In genomic region chr6:26743157-26743821, GRCh38 we compare ENCODE assay signal across 13 cellular contexts.
DNase-seq lines count a peak whose midpoint lies in the region; ATAC-seq and TF ChIP-seq lines count a peak whose summit lies in the region.
"Had no signal": no experiment of that assay in that cellular context is flagged by ENCODE, and none has a peak within 500 bp of the region (broad histone marks: within the 10 kb centered on the region; RNA-seq: fewer than 3 reads in every experiment).

No MANE protein-coding gene starts in this region.

- H3K4me3 ChIP-seq in iPS-18c (ENCODE audit: insufficient read depth, low read depth, low read length): peak overlapping the region; percentile 73
- H3K4me3 ChIP-seq in left lung: no peak overlapping the region

- no peaks in the 10 kb centered on the region for H3K36me3 ChIP-seq in left lung

- no peak overlapping the region for H3K27ac ChIP-seq in left lung
- H3K27ac ChIP-seq: C4-2B had no signal

- H3K4me1 ChIP-seq in left lung: no peaks in the 10 kb centered on the region

- ATAC-seq in left lung (no peak), GM19324 (IDR thresholded peaks at IDR 0.05; ENCODE audit: low FRiP score, unreplicated experiment) (no peak), HG03378 (IDR thresholded peaks at IDR 0.05; ENCODE audit: unreplicated experiment) (no peak)
- ATAC-seq: left lobe of liver had no signal

- H3K27me3 ChIP-seq in left lung: peaks cover 39 to 58% of the 10 kb centered on the region in 2 donors

- DNase-seq in stimulated activated CD4-positive, alpha-beta T cell treated with anti-CD3 and anti-CD28 coated beads, Interleukin-15, amount 100 ng/mL, for 24 hours: peak; percentile 27
- no peak for DNase-seq in stimulated activated CD4-positive, alpha-beta T cell treated with anti-CD3 and anti-CD28 coated beads, Interleukin-1b, Interleukin-23, amount 100 ng/mL, for 48 hours
- DNase-seq in astrocyte of the hippocampus (ENCODE audit: low read depth, low spot score) (peak; percentile 61), left lung (no peak), NCI-H1436 treated with DMSO at 0.1 percent for 48 hours (lab: John Stamatoyannopoulos, UW) (no peak)
- DNase-seq: activated B cell treated with CpG ODN at 0.5 μM for 24 hours, amygdala, NCI-H2171 treated with DMSO at 0.1 percent for 48 hours had no signal

- TF ChIP-seq CTCF in left lung (IDR thresholded peaks at IDR 0.05): no peak

- intact Hi-C loops in left lung (cut with DNase I): no loop called here

- H3K9me3 ChIP-seq in iPS-18c (ENCODE audit: control insufficient read depth, insufficient read depth, low read length) (no peaks in the 10 kb centered on the region), left lung (peaks cover 0 to 22% of the 10 kb centered on the region in 2 donors)

Comparison
In these comparisons a context has a peak if more than half of its experiments do, and no peak if none do; other contexts are left out.
1. DNase-seq: peak in stimulated activated CD4-positive, alpha-beta T cell treated with anti-CD3 and anti-CD28 coated beads, Interleukin-15, amount 100 ng/mL, for 24 hours (single experiment) and astrocyte of the hippocampus (single experiment); none in stimulated activated CD4-positive, alpha-beta T cell treated with anti-CD3 and anti-CD28 coated beads, Interleukin-1b, Interleukin-23, amount 100 ng/mL, for 48 hours (single experiment), left lung (0 of 2) and NCI-H1436 treated with DMSO at 0.1 percent for 48 hours (single experiment).